Comparison of ENCODE assay signal across 6 cellular contexts in the genomic region with DNA sequence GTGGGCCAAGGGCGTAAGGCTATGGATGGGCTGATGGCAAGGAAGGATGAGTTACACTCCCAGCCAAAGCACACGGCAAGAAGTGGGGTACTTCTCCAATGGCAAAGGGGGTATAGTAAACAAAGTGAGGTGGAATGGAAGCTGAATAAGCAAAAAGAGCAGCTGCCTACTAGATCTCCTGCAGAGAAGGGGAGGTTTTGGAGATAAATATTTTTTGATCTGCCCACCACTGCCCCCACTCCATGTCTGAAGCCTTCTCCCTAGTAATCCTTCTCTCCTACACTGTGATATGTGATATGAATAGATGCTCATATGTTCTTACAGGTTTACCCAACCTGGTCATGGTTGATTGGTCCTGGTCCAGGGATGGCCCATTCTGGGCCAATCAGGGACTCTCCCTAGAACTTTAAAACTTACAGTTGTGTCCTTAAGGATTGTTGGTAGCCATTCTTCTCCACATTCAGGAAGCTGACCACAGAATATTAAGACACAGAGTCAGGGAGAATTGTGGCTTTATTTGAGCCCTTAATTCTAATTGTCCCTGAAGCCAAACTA.
"Had no signal": no experiment of that assay in that cellular context is flagged by ENCODE, and none has a peak within 500 bp of the region (broad histone marks: within the 10 kb centered on the region; RNA-seq: fewer than 3 reads in every experiment).

No MANE protein-coding gene starts in this region.

- DNase-seq: GDM1, GF-D8 had no signal

- FAIRE-seq: G401.6, GM12891, GM18507, GM19239 had no signal
